In the genomic region with DNA sequence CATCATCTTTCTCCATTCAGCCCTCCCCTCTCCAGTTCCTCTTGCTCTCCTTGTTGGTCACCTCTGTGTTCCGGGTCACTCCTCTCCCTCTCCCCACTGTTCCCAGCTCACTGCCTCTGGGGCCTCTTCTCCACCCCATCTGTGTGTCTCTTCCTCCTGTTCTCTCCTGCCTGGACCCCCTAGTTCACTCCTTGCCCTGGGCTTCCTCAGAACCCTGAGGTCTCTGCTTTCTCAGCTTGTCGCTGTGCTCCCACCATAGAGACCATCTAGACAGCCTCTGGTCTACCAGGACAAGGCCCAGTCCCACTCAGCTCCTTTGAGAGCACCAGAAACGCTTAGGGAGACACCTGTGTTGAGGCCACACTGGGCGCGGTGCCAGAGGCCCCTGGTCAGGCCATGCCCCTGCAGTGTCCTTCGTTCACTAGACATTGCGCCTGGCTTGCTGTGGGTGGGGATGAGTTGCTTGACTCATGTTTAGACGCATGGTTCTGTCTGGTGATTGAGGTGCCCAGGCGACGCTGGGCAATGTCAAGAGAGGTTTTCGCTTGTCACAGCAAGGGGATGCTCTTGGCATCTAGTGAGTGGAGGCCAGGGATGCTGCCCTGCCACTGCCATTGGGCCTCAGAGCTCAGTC, we compare ENCODE assay signal across 18 cellular contexts. TPM values are rescaled to one million over a fixed set of nuclear protein-coding genes. Genes with fewer than 3 reads are reported as not detected.
DNase-seq lines count a peak whose midpoint lies in the region; ATAC-seq and TF ChIP-seq lines count a peak whose summit lies in the region.
"Had no signal": no experiment of that assay in that cellular context is flagged by ENCODE, and none has a peak within 500 bp of the region (broad histone marks: within the 10 kb centered on the region; RNA-seq: fewer than 3 reads in every experiment).

No MANE protein-coding gene starts in this region.

- H3K4me1 Mint-ChIP-seq in CD8-positive, alpha-beta T cell (ENCODE audit: low read depth) = peaks cover 29% of the 10 kb centered on the region
- peaks cover 3 to 10% (median 8%) of the 10 kb centered on the region in 3 donors for H3K4me1 Mint-ChIP-seq in IgD-negative memory B cell
- peaks cover 34% of the 10 kb centered on the region for H3K4me1 Mint-ChIP-seq in central memory CD8-positive, alpha-beta T cell
- H3K4me1 Mint-ChIP-seq in osteocyte (ENCODE audit: unreplicated experiment) = peaks cover 20% of the 10 kb centered on the region
- H3K4me1 Mint-ChIP-seq in endodermal cell = no peaks in the 10 kb centered on the region

- H3K4me3 Mint-ChIP-seq in CD8-positive, alpha-beta T cell = no peak overlapping the region
- peak overlapping the region in 2 of 4 donors; percentile 49 to 54 for H3K4me3 Mint-ChIP-seq in IgD-negative memory B cell
- H3K4me3 Mint-ChIP-seq in central memory CD8-positive, alpha-beta T cell = peak overlapping the region; percentile 31
- H3K4me3 Mint-ChIP-seq in osteocyte (ENCODE audit: unreplicated experiment) = no peak overlapping the region
- H3K4me3 Mint-ChIP-seq in endodermal cell = no peak overlapping the region
- H3K4me3 Mint-ChIP-seq: T-helper 2 cell treated with Interferon-gamma antibody and Interleukin-4, amounts not matched to agents 5 μg/mL and 100 μg/mL, for 36 hours had no signal

- no peaks in the 10 kb centered on the region for H3K9me3 ChIP-seq in CD8-positive, alpha-beta T cell (ENCODE audit: low read length)
- no peaks in the 10 kb centered on the region for H3K9me3 ChIP-seq in endodermal cell (ENCODE audit: control insufficient read depth, low read length)
- H3K9me3 ChIP-seq: lower lobe of right lung had no signal

- H3K9ac ChIP-seq in endodermal cell (ENCODE audit: extremely low read depth, low read length, poor library complexity, severe bottlenecking) = no peak overlapping the region

- POLR2A ChIA-PET in CD8-positive, alpha-beta T cell (lab: Charles Lee) = interaction anchor here (2.9 kb wide), 1 partner anchor 10 kb away, joined by 16 read pairs; a partner anchor contains a TSS

- DNase-seq in CD8-positive, alpha-beta T cell = no peak
- no peak for DNase-seq in central memory CD8-positive, alpha-beta T cell (ENCODE audit: low spot score in 2 of 2)
- no peak for DNase-seq in osteocyte (ENCODE audit: extremely low spot score, unreplicated experiment)
- DNase-seq in dedifferentiated amniotic fluid mesenchymal stem cell (ENCODE audit: extremely low spot score) = no peak
- DNase-seq in endodermal cell = no peak
- no peak for DNase-seq in NCI-H2196 treated with DMSO at 0.1 percent for 48 hours (lab: John Stamatoyannopoulos, UW; ENCODE audit: unreplicated experiment)
- DNase-seq: activated CD4-positive, CD25-positive, alpha-beta regulatory T cell treated with anti-CD3 and anti-CD28 coated beads, Interleukin-2, amount 50 U/mL, for 72 hours; amniotic stem cell; lower lobe of right lung; naive B cell; NCI-H226; SIG-M5; stimulated activated CD4-positive, alpha-beta T cell treated with anti-CD3 and anti-CD28 coated beads, Interleukin-4, amount 100 ng/mL, for 4 hours had no signal

- intact Hi-C loops in CD8-positive, alpha-beta T cell (cut with DNase I, micrococcal nuclease) = no loop called here

- peaks cover 15% of the 10 kb centered on the region for H3K4me1 ChIP-seq in CD8-positive, alpha-beta T cell (ENCODE audit: insufficient read depth, low read length)
- H3K4me1 ChIP-seq in endodermal cell (ENCODE audit: control insufficient read depth, insufficient read depth, low read length) = no peaks in the 10 kb centered on the region

- H3K36me3 Mint-ChIP-seq in CD8-positive, alpha-beta T cell = peaks cover 76% of the 10 kb centered on the region
- peaks cover 5% of the 10 kb centered on the region for H3K36me3 Mint-ChIP-seq in IgD-negative memory B cell
- peaks cover 82% of the 10 kb centered on the region for H3K36me3 Mint-ChIP-seq in central memory CD8-positive, alpha-beta T cell (ENCODE audit: insufficient read depth)
- H3K36me3 Mint-ChIP-seq in osteocyte (ENCODE audit: unreplicated experiment) = peaks cover 33% of the 10 kb centered on the region
- peaks cover 65% of the 10 kb centered on the region for H3K36me3 Mint-ChIP-seq in endodermal cell (ENCODE audit: low read depth)

- H3K27ac ChIP-seq in CD8-positive, alpha-beta T cell (ENCODE audit: low read depth, low read length) = no peak overlapping the region
- no peak overlapping the region for H3K27ac ChIP-seq in endodermal cell (ENCODE audit: low read depth, low read length)
- H3K27ac ChIP-seq: lower lobe of right lung had no signal

- peak overlapping the region; percentile 55 for H3K27ac Mint-ChIP-seq in CD8-positive, alpha-beta T cell
- H3K27ac Mint-ChIP-seq in IgD-negative memory B cell = peak overlapping the region in 2 of 3 donors; percentile 76 to 78
- peak overlapping the region; percentile 88 for H3K27ac Mint-ChIP-seq in central memory CD8-positive, alpha-beta T cell (ENCODE audit: low read depth)
- H3K27ac Mint-ChIP-seq in osteocyte (ENCODE audit: unreplicated experiment) = peak overlapping the region; percentile 60
- no peak overlapping the region for H3K27ac Mint-ChIP-seq in endodermal cell
- H3K27ac Mint-ChIP-seq: T-helper 2 cell treated with Interferon-gamma antibody and Interleukin-4, amounts not matched to agents 5 μg/mL and 100 μg/mL, for 36 hours had no signal

- 95 to 96% methylated on average over 9 to 11 of the region's 11 CpGs for WGBS in endodermal cell (ENCODE audit: insufficient coverage in 1 of 2, insufficient read length in 1 of 2), 2 experiments

- no peak for ATAC-seq in CD8-positive, alpha-beta T cell
- ATAC-seq in central memory CD8-positive, alpha-beta T cell (replicated peaks; ENCODE audit: extremely low read depth, poor library complexity, severe bottlenecking) = no peak
- no peak for ATAC-seq in GM18511 (IDR thresholded peaks at IDR 0.05; ENCODE audit: unreplicated experiment)
- ATAC-seq: HCT116, lower lobe of right lung had no signal

- no peaks in the 10 kb centered on the region for H3K27me3 ChIP-seq in CD8-positive, alpha-beta T cell (ENCODE audit: insufficient read depth, low read length)
- no peaks in the 10 kb centered on the region for H3K27me3 ChIP-seq in endodermal cell (ENCODE audit: control insufficient read depth, insufficient read depth, low read length, poor library complexity, severe bottlenecking)

- CTCF ChIA-PET in CD8-positive, alpha-beta T cell (lab: Charles Lee) = interaction anchor here (1.2 to 1.5 kb wide), 2 partner anchors 23 to 134 kb away, joined by 3 to 4 read pairs; no protein-coding TSS in a partner anchor

- peaks cover 67% of the 10 kb centered on the region for H3K36me3 ChIP-seq in CD8-positive, alpha-beta T cell (ENCODE audit: insufficient read depth, low read length)
- H3K36me3 ChIP-seq in endodermal cell (ENCODE audit: control insufficient read depth, insufficient read depth, low read length) = peaks cover 71% of the 10 kb centered on the region

- TF ChIP-seq CTCF in CD8-positive, alpha-beta T cell (IDR thresholded peaks at IDR 0.05) = no peak
- TF ChIP-seq CTCF in osteocyte (IDR thresholded peaks at IDR 0.05) (no peak), endodermal cell (conservative IDR thresholded peaks at IDR 0.05) (no peak)

- no peaks in the 10 kb centered on the region for H3K9me3 Mint-ChIP-seq in CD8-positive, alpha-beta T cell
- no peaks in the 10 kb centered on the region for H3K9me3 Mint-ChIP-seq in IgD-negative memory B cell
- no peaks in the 10 kb centered on the region for H3K9me3 Mint-ChIP-seq in central memory CD8-positive, alpha-beta T cell
- H3K9me3 Mint-ChIP-seq in osteocyte (ENCODE audit: unreplicated experiment) = no peaks in the 10 kb centered on the region
- H3K9me3 Mint-ChIP-seq in endodermal cell = no peaks in the 10 kb centered on the region
- H3K9me3 Mint-ChIP-seq: T-helper 2 cell treated with Interferon-gamma antibody and Interleukin-4, amounts not matched to agents 5 μg/mL and 100 μg/mL, for 36 hours had no signal

- no peaks in the 10 kb centered on the region for H3K27me3 Mint-ChIP-seq in CD8-positive, alpha-beta T cell (ENCODE audit: low read depth)
- H3K27me3 Mint-ChIP-seq in IgD-negative memory B cell (no peaks in the 10 kb centered on the region), osteocyte (ENCODE audit: unreplicated experiment) (no peaks in the 10 kb centered on the region), endodermal cell (ENCODE audit: insufficient read depth) (no peaks in the 10 kb centered on the region)
- no peaks in the 10 kb centered on the region for H3K27me3 Mint-ChIP-seq in central memory CD8-positive, alpha-beta T cell
- H3K27me3 Mint-ChIP-seq: naive B cell had no signal

- no peak overlapping the region for H3K4me3 ChIP-seq in CD8-positive, alpha-beta T cell (ENCODE audit: low read depth, low read length)
- no peak overlapping the region for H3K4me3 ChIP-seq in endodermal cell (ENCODE audit: low read length)
- H3K4me3 ChIP-seq: lower lobe of right lung had no signal

RNA-seq across cellular contexts. Expression of a gene that starts 4.8 kb away (rescaled TPM):
- total RNA-seq in CD8-positive, alpha-beta T cell = 1 to 10 TPM; 2.3 to 2.7 TPM
- not detected for polyA plus RNA-seq in IgD-negative memory B cell
- total RNA-seq in osteocyte (11.0 and 11.1 TPM in 2 replicates), endodermal cell (1 to 10 TPM; 2.5 to 3.5 TPM)
- polyA plus RNA-seq in endodermal cell (2013, experiment 1 of 2) = 1.1 TPM
- 1.1 TPM for polyA plus RNA-seq in endodermal cell (2013, experiment 2 of 2)

RNA-seq across cellular contexts. Expression of a gene that starts 9.8 kb away (rescaled TPM):
- total RNA-seq in CD8-positive, alpha-beta T cell = 100 to 1,000 TPM; 514 to 558 TPM
- 11.4 TPM for polyA plus RNA-seq in IgD-negative memory B cell
- total RNA-seq in osteocyte (145 and 192 TPM in 2 replicates), endodermal cell (100 to 1,000 TPM; 139 to 171 TPM)
- polyA plus RNA-seq in endodermal cell (2013, experiment 1 of 2) = 171 TPM
- 130 TPM for polyA plus RNA-seq in endodermal cell (2013, experiment 2 of 2)

RNA-seq across cellular contexts. Expression of a gene that starts 14.3 kb away (rescaled TPM):
- not detected for total RNA-seq in CD8-positive, alpha-beta T cell
- polyA plus RNA-seq in IgD-negative memory B cell = not detected
- total RNA-seq in osteocyte (72.4 and 85.4 TPM in 2 replicates), endodermal cell (under 1 TPM in 1 of 2 donors, not detected in 1; 0.49 TPM)
- polyA plus RNA-seq in endodermal cell (2013, experiment 1 of 2) = 7.0 TPM
- 8.3 TPM for polyA plus RNA-seq in endodermal cell (2013, experiment 2 of 2)

RNA-seq across cellular contexts. Expression of a gene that starts 43.5 kb away (rescaled TPM):
- not detected for total RNA-seq in CD8-positive, alpha-beta T cell
- polyA plus RNA-seq in IgD-negative memory B cell = 0.16 TPM
- not detected in 2 replicates for total RNA-seq in osteocyte
- 1 to 10 TPM; 1.0 to 2.0 TPM for total RNA-seq in endodermal cell
- polyA plus RNA-seq in endodermal cell (2013, experiment 1 of 2) = 342 TPM
- polyA plus RNA-seq in endodermal cell (2013, experiment 2 of 2) = 263 TPM
- total RNA-seq: lower lobe of right lung, M059J had no signal

RNA-seq across cellular contexts. Expression of a gene that starts 43.9 kb away (rescaled TPM):
- total RNA-seq in CD8-positive, alpha-beta T cell = not detected
- 0.99 TPM for polyA plus RNA-seq in IgD-negative memory B cell
- not detected in 2 replicates for total RNA-seq in osteocyte
- not detected for total RNA-seq in endodermal cell
- polyA plus RNA-seq in endodermal cell (2013, experiment 1 of 2) = not detected
- polyA plus RNA-seq in endodermal cell (2013, experiment 2 of 2) = not detected
- total RNA-seq: M059J had no signal

Comparison
In these comparisons a context has a peak if more than half of its experiments do, and no peak if none do; other contexts are left out.
1. RNA of a gene that starts 14.3 kb away (total RNA-seq): 72.4 to 85.4 TPM in osteocyte; 0.49 TPM in endodermal cell and not detected in CD8-positive, alpha-beta T cell; every median in the first group is over 10 times any median in the second.